Comparison of ENCODE assay signal across 4 cellular contexts in genomic region chr7:120702408-120702807, GRCh38.
DNase-seq lines count a peak whose midpoint lies in the region; ATAC-seq, FAIRE-seq and TF ChIP-seq lines count a peak whose summit lies in the region.
"Not testable (repeated sequence)": the region's sequence is repeated elsewhere in the genome, so short reads cannot be mapped to it uniquely, and the experiment has no call there.

No MANE protein-coding gene starts in this region.

- in situ Hi-C loops in K562 (cut with MboI); HepG2 (cut with HindIII; ENCODE audit: extremely low pct_ligation_motif_present, low pct_unique_long_range_greater_than_20kb): not testable (repeated sequence)

- DNase-seq in GM12891 (ENCODE audit: insufficient read length, low spot score); K562 (ENCODE audit: extremely low read depth in 1 of 4, low spot score in 3 of 4); HepG2 (ENCODE audit: low spot score): not testable (repeated sequence)

- H3K9me1 ChIP-seq in K562 (ENCODE audit: control insufficient read depth, insufficient read depth, low read length), result not testable (repeated sequence)

- not testable (repeated sequence) for H3K27ac ChIP-seq in HEK293 (ENCODE audit: extremely low read depth, low read depth, low read length); K562 (ENCODE audit: extremely low read depth, low read depth, low read length); HepG2 (ENCODE audit: extremely low read length, insufficient read depth, low read length)

- H3K4me3 ChIP-seq in HEK293 (ENCODE audit: low read depth, low read length); K562; HepG2 (replicated peaks in 1 of 3; ENCODE audit: insufficient read depth in 1 of 3, low read depth in 2 of 3, low read length in 3 of 3): not testable (repeated sequence)

- POLR2A ChIA-PET in HEK293 (lab: Yijun Ruan, JAX); K562 (lab: Yijun Ruan, JAX); HepG2 (lab: Yijun Ruan, JAX): not testable (repeated sequence)

- not testable (repeated sequence) for H3K36me3 ChIP-seq in HEK293 (ENCODE audit: control insufficient read depth in 2 of 2, insufficient read depth in 1 of 2, low read length in 2 of 2); K562 (ENCODE audit: control insufficient read depth, insufficient read depth, low read length); HepG2 (replicated peaks in 1 of 2; ENCODE audit: control insufficient read depth in 1 of 2, insufficient read depth in 2 of 2, low read length in 2 of 2)

- not testable (repeated sequence) for H3K4me1 ChIP-seq in HEK293 (ENCODE audit: control insufficient read depth, insufficient read depth, low read length); K562 (replicated peaks in 1 of 2; ENCODE audit: control insufficient read depth in 2 of 2, insufficient read depth in 2 of 2, low read length in 2 of 2); HepG2 (ENCODE audit: insufficient read depth, low read length)

- intact Hi-C loops in K562 (cut with micrococcal nuclease), result loop anchor here (10.0 kb wide), 1 partner anchor 1592 kb away; no protein-coding TSS in a partner anchor
- intact Hi-C loops in HepG2 (cut with micrococcal nuclease; ENCODE audit: unreplicated experiment), result not testable (repeated sequence)

- TF ChIP-seq EP300 in K562 (IDR thresholded peaks at IDR 0.05; ENCODE audit: low read length); HepG2 (IDR thresholded peaks at IDR 0.05; ENCODE audit: low read depth in 2 of 2, low read length in 2 of 2); HepG2 (CRISPR knock-in tag; IDR thresholded peaks at IDR 0.05; ENCODE audit: borderline replicate concordance): not testable (repeated sequence)

- not testable (repeated sequence) for H2AFZ ChIP-seq in K562 (ENCODE audit: low read depth, low read length); HepG2 (ENCODE audit: low read length)

- TF ChIP-seq POLR2A in GM12891 (IDR thresholded peaks at IDR 0.05; ENCODE audit: low read depth, low read length); K562 (conservative IDR thresholded peaks at IDR 0.05); HepG2 (IDR thresholded peaks at IDR 0.05; ENCODE audit: insufficient read depth in 1 of 2, low read depth in 2 of 2, low read length in 2 of 2): not testable (repeated sequence)

- H3K4me2 ChIP-seq in K562 (ENCODE audit: insufficient read depth, low read length); HepG2 (ENCODE audit: low read depth, low read length): not testable (repeated sequence)

- H3K9me3 ChIP-seq in HEK293 (ENCODE audit: control insufficient read depth, insufficient read depth, low read depth, low read length); K562 (replicated peaks; ENCODE audit: control insufficient read depth, insufficient read depth, low read depth, low read length); HepG2 (ENCODE audit: low read length): not testable (repeated sequence)

- not testable (repeated sequence) for BruUV-seq in K562 (replicated peaks; lab: Mats Ljungman, UMichigan); HepG2 (replicated peaks; lab: Mats Ljungman, UMichigan)

- ATAC-seq in K562, HepG2: not testable (repeated sequence)

- not testable (repeated sequence) for TF ChIP-seq CTCF in HEK293 (tag by site-specific recombination; IDR thresholded peaks at IDR 0.05); K562 (IDR thresholded peaks at IDR 0.05 in 2 of 3, conservative IDR thresholded peaks at IDR 0.05 in 1 of 3; ENCODE audit: insufficient read depth in 2 of 3, low read depth in 1 of 3, low read length in 3 of 3); HepG2 (CRISPR knock-in tag; IDR thresholded peaks at IDR 0.05)

- 0% methylated on average over 1 of the region's 1 CpG for WGBS in K562 (ENCODE audit: insufficient coverage, low coverage, missing lambda C conversion rate)
- WGBS in HepG2 (ENCODE audit: low lambda C conversion rate), result 0% methylated on average over 1 of the region's 1 CpG

- not testable (repeated sequence) for H4K20me1 ChIP-seq in K562 (replicated peaks; ENCODE audit: control insufficient read depth, insufficient read depth, low read length); HepG2 (ENCODE audit: insufficient read depth, low read length)

- not testable (repeated sequence) for TF ChIP-seq RAD21 in K562 (CRISPR knock-in tag; conservative IDR thresholded peaks at IDR 0.05 in 1 of 2, IDR thresholded peaks at IDR 0.05 in 1 of 2); HepG2 (CRISPR knock-in tag; IDR thresholded peaks at IDR 0.05)

- H3K9ac ChIP-seq in K562 (ENCODE audit: insufficient read depth in 1 of 2, low read depth in 2 of 2, low read length in 2 of 2); HepG2 (ENCODE audit: insufficient read depth, low read depth, low read length): not testable (repeated sequence)

- FAIRE-seq in GM12891 (lab: Jason Lieb, UNC), result peak; percentile 48
- not testable (repeated sequence) for FAIRE-seq in K562 (lab: Jason Lieb, UNC); HepG2 (lab: Jason Lieb, UNC)

- CTCF ChIA-PET in HEK293 (lab: Yijun Ruan, JAX); K562 (lab: Yijun Ruan, JAX; ENCODE audit: low intra/inter-chr PET ratio); HepG2 (lab: Yijun Ruan, JAX; ENCODE audit: low intra/inter-chr PET ratio, low total read pairs): not testable (repeated sequence)

- not testable (repeated sequence) for H3K79me2 ChIP-seq in K562 (ENCODE audit: control insufficient read depth, insufficient read depth, low read length); HepG2 (ENCODE audit: insufficient read depth, low read length)

- not testable (repeated sequence) for H3K27me3 ChIP-seq in K562 (ENCODE audit: control insufficient read depth in 2 of 2, insufficient read depth in 2 of 2, low read length in 2 of 2); HepG2 (ENCODE audit: control insufficient read depth in 1 of 2, insufficient read depth in 2 of 2, low read length in 2 of 2)

TF ChIP-seq in HEK293, 187 proteins besides CTCF, POLR2A, EP300 and RAD21:
- TF ChIP-seq ZNF580 (tag by site-specific recombination; IDR thresholded peaks at IDR 0.05) (0 out of 2 replicates have a peak, but pooled peaks have one; percentile 30), ZNF146 (tag by site-specific recombination; IDR thresholded peaks at IDR 0.05) (peak; percentile 69)

TF ChIP-seq in K562, 482 proteins besides CTCF, POLR2A, EP300 and RAD21:
- peak; percentile 16 for TF ChIP-seq RBM25 (IDR thresholded peaks at IDR 0.05; ENCODE audit: low read depth, low read length, severe bottlenecking)
- peak; percentile 65 for TF ChIP-seq ZNF146 (CRISPR knock-in tag; IDR thresholded peaks at IDR 0.05; ENCODE audit: unreplicated experiment)

TF ChIP-seq in HepG2, 621 proteins besides CTCF, POLR2A, EP300 and RAD21:
- TF ChIP-seq MNT (IDR thresholded peaks at IDR 0.05), result peak; percentile 17; the same call in 1 of the 2 replicates
